In genomic region chr13:20495087-20496023, GRCh38 we compare ENCODE assay signal across 8 cellular contexts. TPM values are rescaled to one million over a fixed set of nuclear protein-coding genes. Genes with fewer than 3 reads are reported as not detected.
A peak's percentile ranks its signal among the peaks of the same experiment; 100 is the strongest.
DNase-seq lines count a peak whose midpoint lies in the region; ATAC-seq and TF ChIP-seq lines count a peak whose summit lies in the region.

No MANE protein-coding gene starts in this region.

- 6 to 7% methylated on average over 14 of the region's 14 CpGs for WGBS in GM23248 (ENCODE audit: low coverage in 1 of 2, low lambda C conversion rate in 2 of 2, missing lambda C conversion rate in 2 of 2), 2 experiments
- WGBS in lower leg skin, 2 donors: 19 to 23% methylated on average over 14 of the region's 14 CpGs

- H3K4me2 ChIP-seq in GM23248 (ENCODE audit: unreplicated experiment): peak overlapping the region; percentile 77

- H3K4me3 ChIP-seq in GM23248: peak overlapping the region; percentile 63
- H3K4me3 ChIP-seq in lower leg skin (ENCODE audit: low read depth, poor library complexity, severe bottlenecking): no peak overlapping the region

- no peaks in the 10 kb centered on the region for H3K79me2 ChIP-seq in GM23248 (ENCODE audit: insufficient read depth)

- no peaks in the 10 kb centered on the region for H3K27me3 ChIP-seq in GM23248 (replicated peaks; ENCODE audit: insufficient read depth)

- peaks cover 4% of the 10 kb centered on the region for H3K4me1 ChIP-seq in GM23248 (ENCODE audit: insufficient read depth)

- TF ChIP-seq CTCF in lower leg skin (IDR thresholded peaks at IDR 0.05): peak in 1 of 3 donors; percentile 84

- H3K9me3 ChIP-seq in GM23248 (ENCODE audit: low read depth): no peaks in the 10 kb centered on the region

- H3K27ac ChIP-seq in GM23248: peak overlapping the region; percentile 35

- peak; percentile 75 for DNase-seq in COLO668 (lab: John Stamatoyannopoulos, UW; ENCODE audit: unreplicated experiment)
- peak; percentile 69 for DNase-seq in GM23248
- peak; percentile 39 for DNase-seq in NCI-H524 treated with DMSO at 0.1 percent for 48 hours (lab: John Stamatoyannopoulos, UW)
- peak; percentile 70 for DNase-seq in activated CD4-positive, alpha-beta T cell treated with anti-CD3 and anti-CD28 coated beads for 48 hours
- peak; percentile 86 for DNase-seq in dermis blood vessel endothelial cell
- peak; percentile 73 to 84 for DNase-seq in lower leg skin (ENCODE audit: low spot score in 2 of 2)
- DNase-seq in stimulated activated CD4-positive, alpha-beta T cell treated with anti-CD3 and anti-CD28 coated beads, TNF-alpha, amount 100 ng/mL, for 48 hours (ENCODE audit: low read depth in 3 of 3): peak in 2 of 3 donors; percentile 31 to 32

- no peaks in the 10 kb centered on the region for H4K20me1 ChIP-seq in GM23248 (ENCODE audit: insufficient read depth)

- intact Hi-C loops in lower leg skin (cut with DNase I; ENCODE audit: low total_unique reads): loop anchor here (10.0 kb wide), 1 partner anchor 429 kb away; no protein-coding TSS in a partner anchor

- no peak for TF ChIP-seq POLR2A in lower leg skin (IDR thresholded peaks at IDR 0.05)

- H2AFZ ChIP-seq in GM23248: peak overlapping the region; percentile 82

- peak overlapping the region; percentile 77 for H3K9ac ChIP-seq in GM23248

- in situ Hi-C loops in GM23248 (cut with MboI): loop anchor here (10.0 kb wide), 2 partner anchors 339 to 429 kb away; no protein-coding TSS in a partner anchor

- ATAC-seq in GM19455 (IDR thresholded peaks at IDR 0.05; ENCODE audit: unreplicated experiment): no peak

- no peaks in the 10 kb centered on the region for H3K9me2 ChIP-seq in GM23248 (ENCODE audit: insufficient read depth)

- H3F3A ChIP-seq in GM23248 (ENCODE audit: insufficient read depth): no peaks in the 10 kb centered on the region

- no peaks in the 10 kb centered on the region for H3K36me3 ChIP-seq in GM23248 (ENCODE audit: low read depth)

RNA-seq across cellular contexts. Expression of gene CRYL1, which starts 30.3 kb away (rescaled TPM):
- total RNA-seq in GM23248 (2014; rRNA removed; shearing (Covaris generic)): 6.7 and 11.3 TPM in 2 replicates
- polyA plus RNA-seq in GM23248 (2016; fragmentation: Nextera tagmentation; extraction: Ambion mirVana): 15.5 and 16.1 TPM in 2 replicates
- 26.9 and 48.5 TPM in 2 replicates for total RNA-seq in dermis blood vessel endothelial cell
- 10 to 100 TPM; 10.3 to 21.4 (median 16.8) TPM for total RNA-seq in lower leg skin

Comparison
In these comparisons a context has a peak if more than half of its experiments do, and no peak if none do; other contexts are left out.
1. DNase-seq: peak in every context shown above with its lines; median percentile 86 in dermis blood vessel endothelial cell; 78 in lower leg skin; 75 in COLO668; 70 in activated CD4-positive, alpha-beta T cell treated with anti-CD3 and anti-CD28 coated beads for 48 hours; 69 in GM23248; 39 in NCI-H524 treated with DMSO at 0.1 percent for 48 hours; 32 in stimulated activated CD4-positive, alpha-beta T cell treated with anti-CD3 and anti-CD28 coated beads, TNF-alpha, amount 100 ng/mL, for 48 hours.